ENCODE assay signal across 8 cellular contexts in the genomic region with DNA sequence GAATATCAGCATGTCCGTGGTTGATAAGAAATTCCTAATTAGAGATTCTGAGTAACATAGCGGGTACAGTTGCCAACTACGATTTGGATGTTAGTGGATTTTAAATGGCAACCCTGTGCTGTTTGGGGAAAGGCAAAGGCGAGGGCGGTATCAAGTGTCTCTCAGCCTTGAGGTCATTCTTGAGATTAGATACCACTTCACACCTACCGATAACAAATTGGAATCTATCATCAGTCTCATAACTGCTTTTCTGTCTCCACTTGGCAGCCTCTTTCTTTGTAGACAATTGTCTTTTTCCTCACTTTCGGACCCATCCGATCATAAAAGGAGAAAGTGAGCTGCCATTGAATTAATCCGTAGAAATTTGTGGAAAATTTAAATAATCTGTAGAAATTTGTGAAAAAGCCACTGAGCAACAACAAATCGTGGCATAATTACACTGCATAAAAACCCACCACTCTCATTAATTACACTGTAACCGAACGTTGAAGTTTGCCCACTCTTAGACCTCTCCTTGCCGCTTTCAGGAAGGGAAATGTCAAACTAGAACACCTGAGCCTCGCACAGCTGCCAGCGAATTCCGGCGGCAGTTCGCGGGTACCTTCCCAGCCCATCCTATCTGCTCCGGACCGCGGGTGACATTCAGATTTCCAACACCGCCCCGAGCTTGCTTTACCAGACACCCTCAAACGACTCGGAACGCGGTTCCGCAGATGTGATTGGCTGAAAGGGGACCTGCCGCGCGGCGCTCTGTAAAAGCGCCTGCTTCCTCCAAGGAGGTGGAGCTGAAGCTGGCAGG. TPM values are rescaled to one million over a fixed set of nuclear protein-coding genes. Genes with fewer than 3 reads are reported as not detected.
DNase-seq lines count a peak whose midpoint lies in the region; ATAC-seq and TF ChIP-seq lines count a peak whose summit lies in the region.

No MANE protein-coding gene starts in this region.

- peaks cover 28% of the 10 kb centered on the region for H3K27me3 Mint-ChIP-seq in stimulated activated naive CD8-positive, alpha-beta T cell treated with anti-CD3 and anti-CD28 coated beads, Interleukin-15, amount 100 ng/mL, for 72 hours

- H3K9me3 ChIP-seq in mucosa of rectum (ENCODE audit: control insufficient read depth in 2 of 2, low read length in 2 of 2): no peaks in the 10 kb centered on the region

- H3K9me3 Mint-ChIP-seq in stimulated activated naive CD8-positive, alpha-beta T cell treated with anti-CD3 and anti-CD28 coated beads, Interleukin-15, amount 100 ng/mL, for 72 hours: no peaks in the 10 kb centered on the region

- peaks cover 22 to 34% of the 10 kb centered on the region in 2 donors for H3K4me1 ChIP-seq in mucosa of rectum (ENCODE audit: control insufficient read depth in 2 of 2, insufficient read depth in 2 of 2, low read length in 2 of 2)

- peak overlapping the region; percentile 83 to 91 for H3K27ac ChIP-seq in mucosa of rectum (ENCODE audit: low read depth in 2 of 2, low read length in 2 of 2)

- DNase-seq in GM06990 (ENCODE audit: extremely low read depth, insufficient read length): no peak
- peak; percentile 85 for DNase-seq in NCI-H460 (ENCODE audit: extremely low read depth, low read depth)
- peak; percentile 69 for DNase-seq in activated CD8-positive, alpha-beta memory T cell treated with anti-CD3 and anti-CD28 coated beads, Interleukin-2, amount 50 U/mL, for 48 hours
- no peak for DNase-seq in epithelial cell of proximal tubule (ENCODE audit: low read depth)
- peak in 1 of 2 donors; percentile 55 for DNase-seq in stimulated activated naive CD8-positive, alpha-beta T cell treated with anti-CD3 and anti-CD28 coated beads, Interleukin-15, amount 100 ng/mL, for 72 hours

- H3K4me3 ChIP-seq in GM06990 (replicated peaks; ENCODE audit: low read depth, low read length) (peak overlapping the region; percentile 81), epithelial cell of proximal tubule (ENCODE audit: low read depth, low read length) (peak overlapping the region; percentile 67), mucosa of rectum (ENCODE audit: low read length in 2 of 2) (peak overlapping the region; percentile 85 to 91)

- TF ChIP-seq CTCF in GM06990 (IDR thresholded peaks at IDR 0.05; ENCODE audit: insufficient read depth, low read length, poor library complexity, severe bottlenecking) (no peak), epithelial cell of proximal tubule (conservative IDR thresholded peaks at IDR 0.05; ENCODE audit: low read depth, low read length) (no peak)

- H3K27me3 ChIP-seq in GM06990 (replicated peaks; ENCODE audit: control insufficient read depth, insufficient read depth, low read length) (no peaks in the 10 kb centered on the region; the same call in 1 of the 2 replicates), mucosa of rectum (ENCODE audit: control insufficient read depth in 2 of 2, insufficient read depth in 2 of 2, low read length in 2 of 2) (peaks cover 0 to 10% of the 10 kb centered on the region in 2 donors)

- peak overlapping the region; percentile 85 to 93 for H3K27ac Mint-ChIP-seq in stimulated activated naive CD8-positive, alpha-beta T cell treated with anti-CD3 and anti-CD28 coated beads, Interleukin-15, amount 100 ng/mL, for 72 hours

- H3K36me3 ChIP-seq in GM06990 (ENCODE audit: control insufficient read depth, insufficient read depth, low read length): no peaks in the 10 kb centered on the region
- no peaks in the 10 kb centered on the region for H3K36me3 ChIP-seq in mucosa of rectum (ENCODE audit: control insufficient read depth in 2 of 2, insufficient read depth in 2 of 2, low read length in 2 of 2)

- H3K4me3 Mint-ChIP-seq in stimulated activated naive CD8-positive, alpha-beta T cell treated with anti-CD3 and anti-CD28 coated beads, Interleukin-15, amount 100 ng/mL, for 72 hours: peak overlapping the region; percentile 92 to 99

- peaks cover 80% of the 10 kb centered on the region for H3K4me1 Mint-ChIP-seq in stimulated activated naive CD8-positive, alpha-beta T cell treated with anti-CD3 and anti-CD28 coated beads, Interleukin-15, amount 100 ng/mL, for 72 hours

- peak overlapping the region; percentile 60 to 77 for H3K9ac ChIP-seq in mucosa of rectum (ENCODE audit: low read depth in 1 of 2, low read length in 2 of 2)

- ATAC-seq in HG02981 (IDR thresholded peaks at IDR 0.05; ENCODE audit: unreplicated experiment) (peak; percentile 13), HG02840 (IDR thresholded peaks at IDR 0.05; ENCODE audit: low FRiP score, unreplicated experiment) (no peak)
- ATAC-seq in stimulated activated naive CD8-positive, alpha-beta T cell treated with anti-CD3 and anti-CD28 coated beads, Interleukin-15, amount 100 ng/mL, for 72 hours: peak; percentile 39

RNA-seq across cellular contexts. Expression of a gene that starts 0.8 kb away (rescaled TPM):
- 24.9 and 27.5 TPM in 2 replicates for total RNA-seq in NCI-H460 (2014; rRNA removed; shearing (Covaris generic))
- polyA plus RNA-seq in NCI-H460 (2014; cell fraction: nucleus; rRNA removed): 26.2 and 28.8 TPM in 2 replicates
- total RNA-seq in epithelial cell of proximal tubule: 19.5 and 20.9 TPM in 2 replicates

Comparison
In these comparisons a context has a peak if more than half of its experiments do, and no peak if none do; other contexts are left out.
1. DNase-seq: peak in NCI-H460 (single experiment) and activated CD8-positive, alpha-beta memory T cell treated with anti-CD3 and anti-CD28 coated beads, Interleukin-2, amount 50 U/mL, for 48 hours (single experiment); none in GM06990 (single experiment) and epithelial cell of proximal tubule (single experiment).
2. Peak in every context shown above with its lines, with median percentiles within 50 percentile points of each other: H3K4me3 ChIP-seq.